ENCODE assay signal across 23 cellular contexts in the genomic region with DNA sequence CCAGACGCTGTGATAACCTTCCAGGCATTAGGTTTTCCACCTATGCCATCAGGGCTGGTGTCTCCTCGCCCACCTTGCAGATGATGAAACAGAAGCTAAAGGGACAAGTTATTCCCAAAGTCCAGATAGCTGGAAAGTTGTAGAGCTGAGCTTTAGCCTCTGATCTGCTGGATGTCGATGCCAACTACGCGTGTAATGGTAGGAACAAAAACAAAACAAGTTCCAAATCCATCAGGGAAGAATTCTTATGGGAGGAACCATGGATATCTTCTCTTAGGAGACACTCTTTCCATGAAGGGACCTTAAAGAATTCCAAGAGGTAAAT. TPM values are rescaled to one million over a fixed set of nuclear protein-coding genes. Genes with fewer than 3 reads are reported as not detected.
DNase-seq lines count a peak whose midpoint lies in the region; ATAC-seq and TF ChIP-seq lines count a peak whose summit lies in the region.
"Had no signal": no experiment of that assay in that cellular context is flagged by ENCODE, and none has a peak within 500 bp of the region (broad histone marks: within the 10 kb centered on the region; RNA-seq: fewer than 3 reads in every experiment).

No MANE protein-coding gene starts in this region.

- H3K9me3 ChIP-seq in right cardiac atrium (ENCODE audit: control insufficient read depth, low read length): no peaks in the 10 kb centered on the region
- no peaks in the 10 kb centered on the region for H3K9me3 ChIP-seq in upper lobe of right lung
- H3K9me3 ChIP-seq: BLaER1 had no signal

- H3K4me1 ChIP-seq in right cardiac atrium (ENCODE audit: control insufficient read depth, insufficient read depth, low read length) (peaks cover 31% of the 10 kb centered on the region), upper lobe of right lung (peaks cover 12% of the 10 kb centered on the region)

- H3K27ac Mint-ChIP-seq in neural crest cell (ENCODE audit: unreplicated experiment): peak overlapping the region; percentile 17
- no peak overlapping the region for H3K27ac Mint-ChIP-seq in glutamatergic neuron (ENCODE audit: unreplicated experiment)

- intact Hi-C loops in right cardiac atrium (cut with DNase I) (loop anchor here in 1 of 4 donors (10.0 kb wide), 1 partner anchor 55 kb away; no protein-coding TSS in a partner anchor), cardiac septum (cut with DNase I) (loop anchor here (5.0 kb wide), 1 partner anchor 62 kb away; no protein-coding TSS in a partner anchor), upper lobe of right lung (cut with DNase I) (no loop called here)

- no peak for DNase-seq in right cardiac atrium
- no peak for DNase-seq in cardiac septum (ENCODE audit: low spot score)
- no peak for DNase-seq in left lobe of liver (ENCODE audit: low spot score)
- DNase-seq in neural crest cell (ENCODE audit: low read depth, low spot score): no peak
- no peak for DNase-seq in upper lobe of right lung
- DNase-seq in dedifferentiated amniotic fluid mesenchymal stem cell (ENCODE audit: extremely low spot score): no peak
- DNase-seq in SK-N-DZ (ENCODE audit: low spot score): no peak
- no peak for DNase-seq in glutamatergic neuron
- DNase-seq: CD4-positive, alpha-beta memory T cell; DMS153; GF-D8; H9; Kasumi-1; NCI-H1092 treated with DMSO at 0.1 percent for 48 hours; NCI-H146; NCI-H2081 treated with DMSO at 0.1 percent for 48 hours; NCI-H748 treated with DMSO at 0.1 percent for 48 hours; SHP77 had no signal

- H3K27ac ChIP-seq in right cardiac atrium (ENCODE audit: low read length): peak overlapping the region; percentile 49
- peak overlapping the region; percentile 12 for H3K27ac ChIP-seq in upper lobe of right lung
- H3K27ac ChIP-seq: BLaER1 had no signal

- WGBS in right cardiac atrium: 78% methylated on average over 5 of the region's 5 CpGs

- peaks cover 8% of the 10 kb centered on the region for H3K36me3 ChIP-seq in upper lobe of right lung

- no peaks in the 10 kb centered on the region for H3K9me3 Mint-ChIP-seq in neural crest cell
- H3K9me3 Mint-ChIP-seq in glutamatergic neuron (ENCODE audit: unreplicated experiment): no peaks in the 10 kb centered on the region
- H3K9me3 Mint-ChIP-seq: CD4-positive, alpha-beta memory T cell; H9 had no signal

- H3K36me3 Mint-ChIP-seq in neural crest cell (ENCODE audit: low read depth): peaks cover 7% of the 10 kb centered on the region
- H3K36me3 Mint-ChIP-seq in glutamatergic neuron (ENCODE audit: unreplicated experiment): no peaks in the 10 kb centered on the region

- no peak for ATAC-seq in right cardiac atrium
- peak; percentile 61 for ATAC-seq in left lobe of liver
- ATAC-seq in upper lobe of right lung: no peak

- no peak overlapping the region for H3K4me3 ChIP-seq in right cardiac atrium (ENCODE audit: low read length)
- no peak overlapping the region for H3K4me3 ChIP-seq in upper lobe of right lung
- H3K4me3 ChIP-seq: BLaER1 had no signal

- TF ChIP-seq CTCF in neural crest cell (conservative IDR thresholded peaks at IDR 0.05): no peak
- no peak for TF ChIP-seq CTCF in upper lobe of right lung (IDR thresholded peaks at IDR 0.05)
- no peak for TF ChIP-seq CTCF in glutamatergic neuron (IDR thresholded peaks at IDR 0.05; ENCODE audit: partially characterized antibody, unreplicated experiment)

- H3K27me3 Mint-ChIP-seq in neural crest cell (ENCODE audit: low read depth) (no peaks in the 10 kb centered on the region), glutamatergic neuron (ENCODE audit: unreplicated experiment) (no peaks in the 10 kb centered on the region)
- H3K27me3 Mint-ChIP-seq: CD4-positive, alpha-beta memory T cell had no signal

- H3K4me1 Mint-ChIP-seq in neural crest cell (peaks cover 6% of the 10 kb centered on the region), glutamatergic neuron (ENCODE audit: low read depth, unreplicated experiment) (peaks cover 16% of the 10 kb centered on the region)
- H3K4me1 Mint-ChIP-seq: CD4-positive, alpha-beta memory T cell had no signal

- H3K4me3 Mint-ChIP-seq in neural crest cell (no peak overlapping the region), glutamatergic neuron (ENCODE audit: unreplicated experiment) (no peak overlapping the region)
- H3K4me3 Mint-ChIP-seq: CD4-positive, alpha-beta memory T cell; H9 had no signal

- H3K27me3 ChIP-seq in right cardiac atrium (ENCODE audit: control insufficient read depth, insufficient read depth) (no peaks in the 10 kb centered on the region), upper lobe of right lung (no peaks in the 10 kb centered on the region)
- H3K27me3 ChIP-seq: BLaER1 had no signal

RNA-seq across cellular contexts. Expression of gene RHO, which starts 28.1 kb away (rescaled TPM):
- total RNA-seq in right cardiac atrium (not detected), cardiac septum (not detected), left lobe of liver (not detected), neural crest cell (not detected in 2 replicates), upper lobe of right lung (not detected), glutamatergic neuron (ENCODE audit: unreplicated experiment) (not detected)
- not detected for polyA plus RNA-seq in right cardiac atrium
- not detected in 2 replicates for polyA plus RNA-seq in SK-N-DZ (2014; cell fraction: cytosol; rRNA removed)
- polyA plus RNA-seq in SK-N-DZ (2014; cell fraction: nucleus; rRNA removed): not detected in 2 replicates
- total RNA-seq: A673; CD4-positive, alpha-beta memory T cell; Daoy; H9; NCI-H460; OCI-LY7 had no signal
- polyA plus RNA-seq: CD4-positive, alpha-beta memory T cell had no signal

RNA-seq across cellular contexts. Expression of gene H1-8, which starts 42.7 kb away (rescaled TPM):
- not detected for total RNA-seq in right cardiac atrium
- polyA plus RNA-seq in right cardiac atrium: not detected
- total RNA-seq in cardiac septum: not detected
- not detected for total RNA-seq in left lobe of liver
- total RNA-seq in neural crest cell: not detected in 2 replicates
- not detected for total RNA-seq in upper lobe of right lung
- not detected in 2 replicates for polyA plus RNA-seq in SK-N-DZ (2014; cell fraction: cytosol; rRNA removed)
- not detected in 2 replicates for polyA plus RNA-seq in SK-N-DZ (2014; cell fraction: nucleus; rRNA removed)
- total RNA-seq in glutamatergic neuron (ENCODE audit: unreplicated experiment): not detected
- total RNA-seq: A673; CD4-positive, alpha-beta memory T cell; Daoy; H9; NCI-H460; OCI-LY7 had no signal
- polyA plus RNA-seq: CD4-positive, alpha-beta memory T cell had no signal
